In genomic region chr22:17486719-17487118, GRCh38 we compare ENCODE assay signal across 15 cellular contexts.
DNase-seq lines count a peak whose midpoint lies in the region; ATAC-seq and TF ChIP-seq lines count a peak whose summit lies in the region.
"Had no signal": no experiment of that assay in that cellular context is flagged by ENCODE, and none has a peak within 500 bp of the region (broad histone marks: within the 10 kb centered on the region; RNA-seq: fewer than 3 reads in every experiment).

No MANE protein-coding gene starts in this region.

- H3K4me3 ChIP-seq in endodermal cell (ENCODE audit: low read length) (no peak overlapping the region), neuronal stem cell (ENCODE audit: low read length in 2 of 2) (no peak overlapping the region)
- H3K4me3 ChIP-seq: A549 had no signal

- H4K8ac ChIP-seq in neuronal stem cell (ENCODE audit: low read depth, low read length): no peak overlapping the region

- H3K23ac ChIP-seq in neuronal stem cell (ENCODE audit: low read depth, low read length, poor library complexity): no peak overlapping the region

- no peak overlapping the region for H3K4ac ChIP-seq in neuronal stem cell (ENCODE audit: low read length)

- no peak for TF ChIP-seq CTCF in WTC11 (IDR thresholded peaks at IDR 0.05)
- TF ChIP-seq CTCF in endodermal cell (conservative IDR thresholded peaks at IDR 0.05): no peak
- no peak for TF ChIP-seq CTCF in osteocyte (IDR thresholded peaks at IDR 0.05)

- H3K18ac ChIP-seq in neuronal stem cell (ENCODE audit: low read length): peak overlapping the region; percentile 73

- ATAC-seq in WTC11 (no peak), HG02588 (IDR thresholded peaks at IDR 0.05; ENCODE audit: unreplicated experiment) (no peak), GM18519 (IDR thresholded peaks at IDR 0.05; ENCODE audit: low FRiP score, unreplicated experiment) (no peak)
- ATAC-seq: CD8-positive, alpha-beta T cell; HCT116 had no signal

- WGBS in endodermal cell (ENCODE audit: insufficient coverage in 1 of 2, insufficient read length in 1 of 2), 2 experiments: 91 to 93% methylated on average over 9 to 10 of the region's 10 CpGs
- no CpG with 5 or more reads among the region's 10 CpGs for WGBS in neuronal stem cell (ENCODE audit: extremely low coverage in 2 of 2, insufficient read length in 2 of 2, insufficient replicate concordance in 1 of 2), 2 donors

- H3K27ac Mint-ChIP-seq in WTC11 (peak overlapping the region; percentile 64), endodermal cell (peak overlapping the region; percentile 57), osteocyte (ENCODE audit: unreplicated experiment) (no peak overlapping the region)
- H3K27ac Mint-ChIP-seq: CD14-positive monocyte; CD8-positive, alpha-beta T cell had no signal

- H2BK120ac ChIP-seq in neuronal stem cell (ENCODE audit: low read depth, low read length): no peak overlapping the region

- H3K9me3 ChIP-seq in endodermal cell (ENCODE audit: control insufficient read depth, low read length) (no peaks in the 10 kb centered on the region), neuronal stem cell (replicated peaks in 1 of 2; ENCODE audit: control insufficient read depth in 2 of 2, insufficient read depth in 1 of 2, low read depth in 1 of 2, low read length in 2 of 2) (peaks cover 0 to 2% of the 10 kb centered on the region in 2 donors)
- H3K9me3 ChIP-seq: A549 had no signal

- no peak overlapping the region for H2BK12ac ChIP-seq in neuronal stem cell (ENCODE audit: low read length)

- H2AFZ ChIP-seq in neuronal stem cell (ENCODE audit: low read length): no peak overlapping the region

- H3K9ac ChIP-seq in endodermal cell (ENCODE audit: extremely low read depth, low read length, poor library complexity, severe bottlenecking) (no peak overlapping the region), neuronal stem cell (ENCODE audit: low read depth, low read length, poor library complexity) (no peak overlapping the region)

- DNase-seq in WTC11 (ENCODE audit: low spot score) (no peak), endodermal cell (no peak), neuronal stem cell (ENCODE audit: low spot score) (no peak), osteocyte (ENCODE audit: extremely low spot score, unreplicated experiment) (no peak), AG08395 (ENCODE audit: low spot score) (no peak)
- DNase-seq: CD8-positive, alpha-beta T cell; COR-L47; DMS153; DMS79 treated with DMSO at 0.1 percent for 48 hours; EL had no signal

- H4K91ac ChIP-seq in neuronal stem cell (ENCODE audit: low read depth, low read length, poor library complexity): no peak overlapping the region

- no peak overlapping the region for H3K14ac ChIP-seq in neuronal stem cell (ENCODE audit: low read length)

- no peak overlapping the region for H3K4me2 ChIP-seq in neuronal stem cell (ENCODE audit: insufficient read depth, low read length, poor library complexity, severe bottlenecking)
- H3K4me2 ChIP-seq: A549 had no signal

- H3K27me3 Mint-ChIP-seq in WTC11 (ENCODE audit: low read depth) (no peaks in the 10 kb centered on the region), endodermal cell (ENCODE audit: insufficient read depth) (no peaks in the 10 kb centered on the region), osteocyte (ENCODE audit: unreplicated experiment) (no peaks in the 10 kb centered on the region)

- POLR2A ChIA-PET in WTC11 (lab: Charles Lee): no interaction called here

- H3K36me3 ChIP-seq in endodermal cell (ENCODE audit: control insufficient read depth, insufficient read depth, low read length) (peaks cover 47% of the 10 kb centered on the region), neuronal stem cell (replicated peaks in 1 of 2; ENCODE audit: control insufficient read depth in 2 of 2, insufficient read depth in 2 of 2, low read length in 2 of 2) (peaks cover 10 to 58% of the 10 kb centered on the region in 2 donors)

- H3K4me1 Mint-ChIP-seq in WTC11: peaks cover 40% of the 10 kb centered on the region
- H3K4me1 Mint-ChIP-seq in endodermal cell: peaks cover 10% of the 10 kb centered on the region
- H3K4me1 Mint-ChIP-seq in osteocyte (ENCODE audit: unreplicated experiment): no peaks in the 10 kb centered on the region

- H3K36me3 Mint-ChIP-seq in WTC11 (peaks cover 22% of the 10 kb centered on the region), endodermal cell (ENCODE audit: low read depth) (peaks cover 68% of the 10 kb centered on the region), osteocyte (ENCODE audit: unreplicated experiment) (no peaks in the 10 kb centered on the region)
- H3K36me3 Mint-ChIP-seq: CD8-positive, alpha-beta T cell had no signal

- H2AK5ac ChIP-seq in neuronal stem cell (ENCODE audit: low read depth, low read length): no peak overlapping the region

- H3K79me1 ChIP-seq in neuronal stem cell (ENCODE audit: low read depth, low read length): peaks cover 3% of the 10 kb centered on the region

- H3K4me1 ChIP-seq in endodermal cell (ENCODE audit: control insufficient read depth, insufficient read depth, low read length) (no peaks in the 10 kb centered on the region), neuronal stem cell (ENCODE audit: control insufficient read depth in 2 of 2, insufficient read depth in 1 of 2, low read depth in 1 of 2, low read length in 2 of 2) (peaks cover 0 to 4% of the 10 kb centered on the region in 2 donors)
- H3K4me1 ChIP-seq: A549 had no signal

- H3K27ac ChIP-seq in endodermal cell (ENCODE audit: low read depth, low read length) (no peak overlapping the region), neuronal stem cell (replicated peaks; ENCODE audit: low read length) (no peak overlapping the region)
- H3K27ac ChIP-seq: A549 had no signal

- CTCF ChIA-PET in WTC11 (lab: Charles Lee): interaction anchor here (0.6 to 3.4 kb wide), 3 partner anchors 202 to 315 kb away, joined by 3 to 12 read pairs (median 3); no protein-coding TSS in a partner anchor

- H2BK15ac ChIP-seq in neuronal stem cell (ENCODE audit: low read length): no peak overlapping the region

- H3K4me3 Mint-ChIP-seq in WTC11 (no peak overlapping the region), endodermal cell (no peak overlapping the region), osteocyte (ENCODE audit: unreplicated experiment) (no peak overlapping the region)
- H3K4me3 Mint-ChIP-seq: CD14-positive monocyte; CD8-positive, alpha-beta T cell had no signal

- H3K27me3 ChIP-seq in endodermal cell (ENCODE audit: control insufficient read depth, insufficient read depth, low read length, poor library complexity, severe bottlenecking) (no peaks in the 10 kb centered on the region), neuronal stem cell (ENCODE audit: control insufficient read depth in 3 of 3, insufficient read depth in 3 of 3, low read depth in 1 of 3, low read length in 3 of 3) (no peaks in the 10 kb centered on the region)

- H3K9me3 Mint-ChIP-seq in WTC11 (no peaks in the 10 kb centered on the region), endodermal cell (no peaks in the 10 kb centered on the region), osteocyte (ENCODE audit: unreplicated experiment) (no peaks in the 10 kb centered on the region)
- H3K9me3 Mint-ChIP-seq: CD8-positive, alpha-beta T cell had no signal

- no peak overlapping the region for H2BK5ac ChIP-seq in neuronal stem cell (ENCODE audit: low read length)

TF ChIP-seq in WTC11, 78 proteins besides CTCF, POLR2A, EP300 and RAD21:
- TF ChIP-seq SMAD3 (CRISPR knock-in tag; IDR thresholded peaks at IDR 0.05; ENCODE audit: borderline replicate concordance) (no peak), ZNF396 (CRISPR knock-in tag; IDR thresholded peaks at IDR 0.05; ENCODE audit: borderline replicate concordance) (no peak), AFF4 (CRISPR knock-in tag; IDR thresholded peaks at IDR 0.05; ENCODE audit: borderline replicate concordance) (no peak), ZNF232 (CRISPR knock-in tag; IDR thresholded peaks at IDR 0.05) (no peak), ZBTB21 (CRISPR knock-in tag; IDR thresholded peaks at IDR 0.05; ENCODE audit: borderline replicate concordance) (no peak), NFE2L1 (CRISPR knock-in tag; IDR thresholded peaks at IDR 0.05) (no peak), GTF2I (CRISPR knock-in tag; conservative IDR thresholded peaks at IDR 0.05) (no peak)
